Comparison of ENCODE assay signal across 8 cellular contexts in genomic region chr15:92839696-92840095, GRCh38.
DNase-seq lines count a peak whose midpoint lies in the region; ATAC-seq, FAIRE-seq and TF ChIP-seq lines count a peak whose summit lies in the region.

No MANE protein-coding gene starts in this region.

- H3K36me3 ChIP-seq in transverse colon (no peaks in the 10 kb centered on the region), small intestine (ENCODE audit: control insufficient read depth in 2 of 2, insufficient read depth in 2 of 2, low read length in 2 of 2) (no peaks in the 10 kb centered on the region)

- DNase-seq in GM10266 (ENCODE audit: extremely low spot score) (peak; percentile 39), WTC11 (ENCODE audit: low spot score) (no peak), transverse colon (peak; percentile 50), substantia nigra (lab: John Stamatoyannopoulos, UW) (no peak), small intestine (no peak)
- DNase-seq in Jurkat, Clone E6-1 (ENCODE audit: low read depth, low spot score): peak; percentile 88
- DNase-seq in stimulated activated CD4-positive, alpha-beta T cell treated with anti-CD3 and anti-CD28 coated beads, Interleukin-2, amount 100 ng/mL, for 24 hours: no peak

- H3K4me1 ChIP-seq in transverse colon: peaks cover 0 to 9% (median 4%) of the 10 kb centered on the region in 4 donors
- H3K4me1 ChIP-seq in small intestine (ENCODE audit: control insufficient read depth in 2 of 2, insufficient read depth in 1 of 2, low read depth in 1 of 2, low read length in 1 of 2): no peaks in the 10 kb centered on the region

- FAIRE-seq in small intestine (lab: Jason Lieb, UNC): no peak

- TF ChIP-seq CTCF in GM10266 (IDR thresholded peaks at IDR 0.05; ENCODE audit: control insufficient read depth, insufficient read depth, low read depth, missing control alignments) (no peak), WTC11 (IDR thresholded peaks at IDR 0.05) (no peak), transverse colon (IDR thresholded peaks at IDR 0.05) (no peak)

- H3K36me3 Mint-ChIP-seq in WTC11: no peaks in the 10 kb centered on the region

- CTCF ChIA-PET in WTC11 (lab: Charles Lee): no interaction called here

- H3K27ac ChIP-seq in transverse colon (peak overlapping the region in 3 of 4 donors; percentile 3 to 16 (median 9)), substantia nigra (ENCODE audit: low read depth, low read length, poor library complexity, severe bottlenecking) (no peak overlapping the region), small intestine (ENCODE audit: low read depth in 1 of 2, low read length in 1 of 2) (peak overlapping the region in 1 of 2 donors; percentile 59)

- WGBS in transverse colon (ENCODE audit: low coverage in 1 of 2), 2 donors: 32 to 41% methylated on average over 5 of the region's 5 CpGs
- 17 to 39% (median 21%) methylated on average over 5 of the region's 5 CpGs for WGBS in small intestine, 3 donors

- in situ Hi-C loops in transverse colon (cut with MboI; ENCODE audit: low pct_ligation_motif_present in 1 of 4, low pct_unique_long_range_greater_than_20kb in 1 of 4, low sequenced_read_pairs in 3 of 4): no loop called here

- H3K9me3 ChIP-seq in transverse colon (no peaks in the 10 kb centered on the region), small intestine (ENCODE audit: control insufficient read depth, low read depth) (no peaks in the 10 kb centered on the region)

- peaks cover 20% of the 10 kb centered on the region for H3K4me1 Mint-ChIP-seq in WTC11

- intact Hi-C loops in transverse colon (cut with DNase I; ENCODE audit: low total_unique reads): no loop called here

- ATAC-seq in GM21515 (IDR thresholded peaks at IDR 0.05; ENCODE audit: unreplicated experiment) (peak; percentile 88), WTC11 (no peak; the same call in 1 of the 2 replicates)

- H3K27ac Mint-ChIP-seq in WTC11: no peak overlapping the region; the same call in 1 of the 2 replicates

- POLR2A ChIA-PET in WTC11 (lab: Charles Lee): interaction anchor here (1.3 kb wide), 3 partner anchors 8 to 43 kb away, joined by 3 to 7 read pairs (median 5); no protein-coding TSS in a partner anchor

- H3K4me3 Mint-ChIP-seq in WTC11: no peak overlapping the region

- no peak for TF ChIP-seq POLR2A in transverse colon (IDR thresholded peaks at IDR 0.05)

- H3K4me3 ChIP-seq in Jurkat, Clone E6-1 (ENCODE audit: low read length): no peak overlapping the region
- H3K4me3 ChIP-seq in transverse colon: no peak overlapping the region
- no peak overlapping the region for H3K4me3 ChIP-seq in small intestine (ENCODE audit: low read depth in 1 of 2, low read length in 2 of 2)

- H3K27me3 ChIP-seq in transverse colon (no peaks in the 10 kb centered on the region), small intestine (ENCODE audit: control insufficient read depth in 2 of 2, insufficient read depth in 2 of 2, low read length in 2 of 2) (no peaks in the 10 kb centered on the region)

- no peaks in the 10 kb centered on the region for H3K9me3 Mint-ChIP-seq in WTC11

- H3K27me3 Mint-ChIP-seq in WTC11 (ENCODE audit: low read depth): no peaks in the 10 kb centered on the region; the same call in 1 of the 2 replicates

- TF ChIP-seq EP300 in transverse colon (IDR thresholded peaks at IDR 0.05; ENCODE audit: low read depth): no peak

TF ChIP-seq in WTC11, 78 proteins besides CTCF, POLR2A, EP300 and RAD21:
- TF ChIP-seq ZNF423 (CRISPR knock-in tag; IDR thresholded peaks at IDR 0.05): peak; percentile 48; the same call in 1 of the 2 replicates
- no peak for TF ChIP-seq ATF3 (CRISPR knock-in tag; conservative IDR thresholded peaks at IDR 0.05)
- TF ChIP-seq NR3C1 (CRISPR knock-in tag; conservative IDR thresholded peaks at IDR 0.05; ENCODE audit: low read depth): no peak

Comparison
In these comparisons a context has a peak if more than half of its experiments do, and no peak if none do; other contexts are left out.
1. DNase-seq: peak in GM10266 (single experiment), Jurkat, Clone E6-1 (single experiment) and transverse colon (single experiment); none in WTC11 (single experiment), substantia nigra (0 of 49), stimulated activated CD4-positive, alpha-beta T cell treated with anti-CD3 and anti-CD28 coated beads, Interleukin-2, amount 100 ng/mL, for 24 hours (0 of 2) and small intestine (single experiment).